Comparison of ENCODE assay signal across 23 cellular contexts in genomic region chr4:177265729-177266128, GRCh38.
"Had no signal": no experiment of that assay in that cellular context is flagged by ENCODE, and none has a peak within 500 bp of the region (broad histone marks: within the 10 kb centered on the region; RNA-seq: fewer than 3 reads in every experiment).

No MANE protein-coding gene starts in this region.

- H3K27me3 Mint-ChIP-seq: activated naive CD8-positive, alpha-beta T cell treated with anti-CD3 and anti-CD28 coated beads, Interleukin-2, amount 50 U/mL, for 24 hours; brain had no signal

- H3K4me3 Mint-ChIP-seq: activated B cell treated with CpG ODN at 0.5 μM for 24 hours; activated CD4-positive, alpha-beta memory T cell treated with anti-CD3 and anti-CD28 coated beads for 36 hours; activated CD4-positive, alpha-beta T cell treated with anti-CD3 and anti-CD28 coated beads, Interleukin-2, amount 10 ng/mL, durations not matched to agents 7 days and 5 days; activated naive CD8-positive, alpha-beta T cell treated with anti-CD3 and anti-CD28 coated beads, Interleukin-2, amount 50 U/mL, for 24 hours; activated T-cell treated with anti-CD3 and anti-CD28 coated beads, Interleukin-2, amount 50 U/mL, for 4 hours; brain; central memory CD8-positive, alpha-beta T cell; T-helper 17 cell had no signal

- ATAC-seq: activated naive CD4-positive, alpha-beta T cell treated with anti-CD3 and anti-CD28 coated beads, Interleukin-2, amount 50 U/mL, for 72 hours; activated naive CD8-positive, alpha-beta T cell treated with anti-CD3 and anti-CD28 coated beads, Interleukin-2, amount 50 U/mL, for 24 hours; activated T-cell treated with anti-CD3 and anti-CD28 coated beads, Interleukin-2, amount 50 U/mL, for 4 hours; T-helper 17 cell had no signal

- H3K4me1 Mint-ChIP-seq: activated B cell treated with CpG ODN at 0.5 μM for 24 hours; activated CD4-positive, alpha-beta T cell treated with anti-CD3 and anti-CD28 coated beads, Interleukin-2, amount 10 ng/mL, durations not matched to agents 7 days and 5 days; activated naive CD8-positive, alpha-beta T cell treated with anti-CD3 and anti-CD28 coated beads, Interleukin-2, amount 50 U/mL, for 24 hours; central memory CD8-positive, alpha-beta T cell; T-helper 17 cell had no signal

- DNase-seq: activated B cell treated with CpG ODN at 0.5 μM for 24 hours; activated CD4-positive, alpha-beta memory T cell treated with anti-CD3 and anti-CD28 coated beads for 36 hours; activated CD4-positive, alpha-beta T cell treated with anti-CD3 and anti-CD28 coated beads, Interleukin-2, amount 10 ng/mL, durations not matched to agents 7 days and 5 days; activated CD8-positive, alpha-beta memory T cell treated with anti-CD3 and anti-CD28 coated beads for 24 hours; activated effector memory CD4-positive, alpha-beta T cell treated with anti-CD3 and anti-CD28 coated beads, Interleukin-2, amount 50 U/mL, for 16 hours; activated naive CD4-positive, alpha-beta T cell treated with Interleukin-2 at 50 U/mL for 16 hours; activated naive CD8-positive, alpha-beta T cell treated with anti-CD3 and anti-CD28 coated beads, Interleukin-2, amount 50 U/mL, for 24 hours; activated T-cell treated with anti-CD3 and anti-CD28 coated beads, Interleukin-2, amount 50 U/mL, for 4 hours; amniotic stem cell; Kasumi-1; KBM-7; NCI-H1105 treated with DMSO at 0.1 percent for 48 hours; NCI-H146; NCI-H187 treated with DMSO at 0.1 percent for 48 hours; NCI-H2081 treated with DMSO at 0.1 percent for 48 hours; NCI-H446; NCI-H524; SIG-M5; T-helper 17 cell; T-helper 9 cell had no signal

- H3K9me3 Mint-ChIP-seq: activated B cell treated with CpG ODN at 0.5 μM for 24 hours; activated CD4-positive, alpha-beta memory T cell treated with anti-CD3 and anti-CD28 coated beads for 36 hours; activated CD4-positive, alpha-beta T cell treated with anti-CD3 and anti-CD28 coated beads, Interleukin-2, amount 10 ng/mL, durations not matched to agents 7 days and 5 days; activated naive CD4-positive, alpha-beta T cell treated with anti-CD3 and anti-CD28 coated beads, Interleukin-2, amount 50 U/mL, for 72 hours; activated naive CD8-positive, alpha-beta T cell treated with anti-CD3 and anti-CD28 coated beads, Interleukin-2, amount 50 U/mL, for 24 hours; activated T-cell treated with anti-CD3 and anti-CD28 coated beads, Interleukin-2, amount 50 U/mL, for 4 hours; brain; central memory CD8-positive, alpha-beta T cell had no signal

- H3K36me3 Mint-ChIP-seq: activated CD4-positive, alpha-beta memory T cell treated with anti-CD3 and anti-CD28 coated beads for 36 hours; activated naive CD4-positive, alpha-beta T cell treated with anti-CD3 and anti-CD28 coated beads, Interleukin-2, amount 50 U/mL, for 72 hours; brain had no signal

- H3K27ac Mint-ChIP-seq: activated B cell treated with CpG ODN at 0.5 μM for 24 hours; activated CD4-positive, alpha-beta memory T cell treated with anti-CD3 and anti-CD28 coated beads for 36 hours; activated CD4-positive, alpha-beta T cell treated with anti-CD3 and anti-CD28 coated beads, Interleukin-2, amount 10 ng/mL, durations not matched to agents 7 days and 5 days; activated naive CD4-positive, alpha-beta T cell treated with anti-CD3 and anti-CD28 coated beads, Interleukin-2, amount 50 U/mL, for 72 hours; activated naive CD8-positive, alpha-beta T cell treated with anti-CD3 and anti-CD28 coated beads, Interleukin-2, amount 50 U/mL, for 24 hours; brain; T-helper 17 cell had no signal
